In the genomic region with DNA sequence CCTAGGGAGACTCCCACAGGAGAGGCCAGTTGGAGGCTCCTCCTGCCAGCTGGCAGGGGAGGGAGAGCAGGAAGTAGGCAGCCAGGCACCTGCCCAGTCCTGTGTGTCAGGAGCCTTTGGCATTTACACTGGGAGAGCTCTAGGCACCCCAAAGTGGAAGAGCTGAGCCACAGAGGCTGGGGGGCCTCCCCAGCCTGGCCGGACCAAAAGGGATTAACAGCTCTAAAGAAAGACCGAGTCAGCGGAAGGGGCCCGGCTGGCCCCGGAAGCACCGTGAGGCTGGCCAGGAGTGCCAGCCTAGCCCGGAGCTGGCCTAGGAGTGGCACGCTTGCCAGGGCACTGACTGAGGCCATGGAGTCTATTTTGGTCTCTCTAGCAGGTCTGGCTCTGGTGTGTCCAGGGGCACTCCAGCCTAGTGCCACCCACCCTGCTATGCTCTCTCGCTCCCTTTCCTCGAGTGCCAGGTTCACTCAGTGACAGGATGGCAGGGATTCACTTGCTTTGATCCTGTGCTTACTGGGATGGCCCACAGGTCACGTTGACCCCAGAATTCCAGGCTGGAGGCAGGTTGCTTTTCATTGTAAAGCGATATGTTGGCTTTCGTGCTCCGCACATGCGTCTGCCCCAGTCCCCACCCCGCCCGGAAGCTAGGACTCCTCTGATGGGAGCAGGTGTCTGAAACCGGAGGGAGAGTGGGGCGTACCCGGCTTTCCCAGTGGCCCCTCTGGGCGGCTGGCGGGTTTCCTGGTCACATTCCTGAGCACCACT, we compare ENCODE assay signal across 12 cellular contexts. TPM values are rescaled to one million over a fixed set of nuclear protein-coding genes. Genes with fewer than 3 reads are reported as not detected.
DNase-seq lines count a peak whose midpoint lies in the region; ATAC-seq, FAIRE-seq and TF ChIP-seq lines count a peak whose summit lies in the region.
"Had no signal": no experiment of that assay in that cellular context is flagged by ENCODE, and none has a peak within 500 bp of the region (broad histone marks: within the 10 kb centered on the region; RNA-seq: fewer than 3 reads in every experiment).

No MANE protein-coding gene starts in this region.

- peaks cover 12% of the 10 kb centered on the region for H3K4me1 ChIP-seq in A549
- H3K4me1 ChIP-seq in mucosa of rectum (ENCODE audit: control insufficient read depth in 2 of 2, insufficient read depth in 2 of 2, low read length in 2 of 2), result peaks cover 19 to 28% of the 10 kb centered on the region in 2 donors

- POLR2A ChIA-PET in A549 (lab: Yijun Ruan, JAX), result no interaction called here

- intact Hi-C loops in dendritic cell treated with granulocyte-macrophage colony-stimulating factor and Interleukin-4, amounts not matched to agents 40 ng/mL and 50 ng/mL, for 4 days (cut with micrococcal nuclease), result loop anchor here (5.0 to 10.0 kb wide), 2 partner anchors 58 to 81 kb away; partner anchors contain the start of gene C11orf24

- H3K4me3 Mint-ChIP-seq in dendritic cell treated with granulocyte-macrophage colony-stimulating factor and Interleukin-4, amounts not matched to agents 40 ng/mL and 50 ng/mL, for 4 days, result no peak overlapping the region

- TF ChIP-seq CTCF in A549 (IDR thresholded peaks at IDR 0.05), result no peak

- no peak overlapping the region for H3K4me2 ChIP-seq in A549

- ATAC-seq in A549 (peak; percentile 8 to 34; a peak in 3 of 6 replicates), HG03520 (IDR thresholded peaks at IDR 0.05; ENCODE audit: unreplicated experiment) (no peak), HG03108 (IDR thresholded peaks at IDR 0.05; ENCODE audit: unreplicated experiment) (no peak), GM19035 (IDR thresholded peaks at IDR 0.05; ENCODE audit: unreplicated experiment) (no peak), HG03097 (IDR thresholded peaks at IDR 0.05; ENCODE audit: low FRiP score, unreplicated experiment) (no peak)

- peaks cover 36% of the 10 kb centered on the region for H3K4me1 Mint-ChIP-seq in dendritic cell treated with granulocyte-macrophage colony-stimulating factor and Interleukin-4, amounts not matched to agents 40 ng/mL and 50 ng/mL, for 4 days (ENCODE audit: low read depth)

- no peak for DNase-seq in A549 (ENCODE audit: low read depth in 1 of 2, low spot score in 1 of 2)
- DNase-seq in NCI-H2196 (lab: John Stamatoyannopoulos, UW; ENCODE audit: unreplicated experiment), result peak; percentile 72
- DNase-seq: DMS79 treated with DMSO at 0.1 percent for 48 hours, NCI-H2227 treated with DMSO at 0.1 percent for 48 hours, uterus had no signal

- no peaks in the 10 kb centered on the region for H3K27me3 ChIP-seq in mucosa of rectum (ENCODE audit: control insufficient read depth in 2 of 2, insufficient read depth in 2 of 2, low read length in 2 of 2)
- H3K27me3 ChIP-seq: uterus had no signal

- FAIRE-seq in A549 (lab: Jason Lieb, UNC), result no peak
- FAIRE-seq: endometrium had no signal

- CTCF ChIA-PET in A549 (lab: Yijun Ruan, JAX), result interaction anchor here (1.0 to 3.9 kb wide), 5 partner anchors 10 to 82 kb away, joined by 3 to 20 read pairs (median 5); no protein-coding TSS in a partner anchor

- peaks cover 7% of the 10 kb centered on the region for H3K36me3 Mint-ChIP-seq in dendritic cell treated with granulocyte-macrophage colony-stimulating factor and Interleukin-4, amounts not matched to agents 40 ng/mL and 50 ng/mL, for 4 days (ENCODE audit: low read depth)

- WGBS in A549 (ENCODE audit: missing lambda C conversion rate), result 86% methylated on average over 17 of the region's 22 CpGs

- peaks cover 29% of the 10 kb centered on the region for H3K27me3 Mint-ChIP-seq in dendritic cell treated with granulocyte-macrophage colony-stimulating factor and Interleukin-4, amounts not matched to agents 40 ng/mL and 50 ng/mL, for 4 days

- H3K9ac ChIP-seq in mucosa of rectum (ENCODE audit: low read depth in 1 of 2, low read length in 2 of 2), result peak overlapping the region; percentile 67 to 79

- peak overlapping the region; percentile 75 for H3K27ac Mint-ChIP-seq in dendritic cell treated with granulocyte-macrophage colony-stimulating factor and Interleukin-4, amounts not matched to agents 40 ng/mL and 50 ng/mL, for 4 days

- H3K4me3 ChIP-seq in A549 (no peak overlapping the region), mucosa of rectum (ENCODE audit: low read length in 2 of 2) (peak overlapping the region; percentile 18 to 50)
- H3K4me3 ChIP-seq: uterus had no signal

- no peaks in the 10 kb centered on the region for H3K36me3 ChIP-seq in mucosa of rectum (ENCODE audit: control insufficient read depth in 2 of 2, insufficient read depth in 2 of 2, low read length in 2 of 2)
- H3K36me3 ChIP-seq: uterus had no signal

- no peaks in the 10 kb centered on the region for H3K9me3 Mint-ChIP-seq in dendritic cell treated with granulocyte-macrophage colony-stimulating factor and Interleukin-4, amounts not matched to agents 40 ng/mL and 50 ng/mL, for 4 days

- TF ChIP-seq RAD21 in A549 (conservative IDR thresholded peaks at IDR 0.05 in 1 of 2, IDR thresholded peaks at IDR 0.05 in 1 of 2), result no peak

- H3K27ac ChIP-seq in A549, result peak overlapping the region in 1 of 2 experiments; percentile 34; a peak in 1 of 6 replicates
- H3K27ac ChIP-seq in mucosa of rectum (ENCODE audit: low read depth in 2 of 2, low read length in 2 of 2), result peak overlapping the region; percentile 80 to 83
- H3K27ac ChIP-seq: uterus had no signal

- no peak for TF ChIP-seq POLR2A in A549 (IDR thresholded peaks at IDR 0.05; ENCODE audit: low read length)

- no peak for TF ChIP-seq EP300 in A549 (IDR thresholded peaks at IDR 0.05)

- H3K9me3 ChIP-seq in A549 (no peaks in the 10 kb centered on the region), mucosa of rectum (ENCODE audit: control insufficient read depth in 2 of 2, low read length in 2 of 2) (no peaks in the 10 kb centered on the region)
- H3K9me3 ChIP-seq: uterus had no signal

TF ChIP-seq in A549, 52 proteins besides CTCF, POLR2A, EP300 and RAD21:
- no peak for TF ChIP-seq ZFP36 (IDR thresholded peaks at IDR 0.05; ENCODE audit: borderline replicate concordance, partially characterized antibody)
- peak; percentile 47 for TF ChIP-seq MAFK (IDR thresholded peaks at IDR 0.05; ENCODE audit: partially characterized antibody)

RNA-seq across cellular contexts. Expression of gene KMT5B, which starts 3.3 kb away (rescaled TPM):
- polyA plus RNA-seq in A549 (2011; rRNA removed) (25.6 and 27.1 TPM in 2 replicates), A549 (2017; fragmentation: RNase III; extraction: RNeasy Plus Mini Kit Qiagen cat#74134 plus additional on column Dnase treatment) (15.2 to 17.9 TPM (median 17.4 TPM) in 3 replicates)
- polyA plus RNA-seq in A549 (2012; cell fraction: cytosol; rRNA removed), result 6.2 and 6.8 TPM in 2 replicates
- polyA plus RNA-seq in A549 (2012; cell fraction: nucleus; rRNA removed), result 4.1 and 6.4 TPM in 2 replicates
- 14.2 and 14.8 TPM in 2 replicates for polyA minus RNA-seq in A549 (2011; rRNA and poly(A)+ RNA removed)

RNA-seq across cellular contexts. Expression of gene C11orf24, which starts 55.4 kb away (rescaled TPM):
- polyA plus RNA-seq in A549 (2011; rRNA removed) (29.4 and 30.6 TPM in 2 replicates), A549 (2017; fragmentation: RNase III; extraction: RNeasy Plus Mini Kit Qiagen cat#74134 plus additional on column Dnase treatment) (43.8 to 47.8 TPM (median 44.0 TPM) in 3 replicates)
- 55.0 and 69.8 TPM in 2 replicates for polyA plus RNA-seq in A549 (2012; cell fraction: cytosol; rRNA removed)
- polyA plus RNA-seq in A549 (2012; cell fraction: nucleus; rRNA removed), result 45.5 and 58.2 TPM in 2 replicates
- polyA minus RNA-seq in A549 (2011; rRNA and poly(A)+ RNA removed), result 34.8 and 37.4 TPM in 2 replicates

Comparison
In these comparisons a context has a peak if more than half of its experiments do, and no peak if none do; other contexts are left out.
1. ATAC-seq: peak in A549 (2 of 2); none in HG03520 (single experiment), HG03108 (single experiment), GM19035 (single experiment) and HG03097 (single experiment).